1 cellular context compared by ENCODE assay signal in the genomic region with DNA sequence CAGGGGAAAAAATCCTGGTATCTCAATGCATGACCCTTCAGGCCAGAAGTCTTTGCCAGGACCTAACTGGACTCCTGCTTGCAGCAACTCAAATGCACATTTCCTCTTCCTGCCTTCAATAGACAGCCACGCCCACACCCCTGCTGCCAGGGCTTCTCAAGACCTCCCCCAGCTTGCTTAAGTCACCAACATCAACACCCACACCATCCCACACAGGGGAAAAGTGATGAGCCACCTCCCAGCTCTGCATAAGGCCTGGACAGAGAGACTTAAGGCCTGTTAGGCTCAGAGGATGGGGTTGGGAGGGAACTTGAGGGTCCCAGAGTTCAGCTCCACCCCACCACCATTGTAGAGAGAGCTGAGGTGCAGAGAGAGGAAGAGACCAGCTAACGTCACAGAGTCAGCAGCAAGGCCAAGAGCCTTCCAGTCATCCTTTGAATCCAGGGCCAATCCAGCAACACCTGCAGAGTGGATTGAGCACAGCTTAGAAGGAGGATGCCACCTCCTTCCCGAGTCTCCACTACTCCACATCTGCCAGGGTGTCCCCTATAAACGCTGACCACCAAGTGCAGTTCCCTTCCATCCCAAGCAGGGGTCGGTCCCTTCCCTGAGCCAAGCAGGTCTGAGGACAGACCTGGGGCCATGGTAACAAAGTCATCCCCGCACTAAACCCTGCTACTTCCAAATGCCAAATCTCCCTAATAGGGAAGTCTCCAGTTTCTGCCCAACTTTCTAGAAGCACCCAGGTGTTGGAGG.
TF ChIP-seq lines count a peak whose summit lies in the region.

No MANE protein-coding gene starts in this region.

TF ChIP-seq in HCT116, 20 proteins besides CTCF, POLR2A, EP300 and RAD21 (continued from another document):
- TF ChIP-seq, protein P1, sequence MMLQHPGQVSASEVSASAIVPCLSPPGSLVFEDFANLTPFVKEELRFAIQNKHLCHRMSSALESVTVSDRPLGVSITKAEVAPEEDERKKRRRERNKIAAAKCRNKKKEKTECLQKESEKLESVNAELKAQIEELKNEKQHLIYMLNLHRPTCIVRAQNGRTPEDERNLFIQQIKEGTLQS (IDR thresholded peaks at IDR 0.05): no peak
- TF ChIP-seq SP1 (IDR thresholded peaks at IDR 0.05; ENCODE audit: low read depth) (no peak), TCF7L2 (IDR thresholded peaks at IDR 0.05; ENCODE audit: borderline replicate concordance, extremely low read depth, insufficient read depth, insufficient read length) (no peak), POLR2AphosphoS5 (IDR thresholded peaks at IDR 0.05; ENCODE audit: low read depth, low read length) (no peak), EGR1 (IDR thresholded peaks at IDR 0.05; ENCODE audit: low read depth) (no peak), EZH2 (IDR thresholded peaks at IDR 0.05) (no peak), JUND (IDR thresholded peaks at IDR 0.05) (no peak)
